Comparison of ENCODE assay signal across 1 cellular context in the genomic region with DNA sequence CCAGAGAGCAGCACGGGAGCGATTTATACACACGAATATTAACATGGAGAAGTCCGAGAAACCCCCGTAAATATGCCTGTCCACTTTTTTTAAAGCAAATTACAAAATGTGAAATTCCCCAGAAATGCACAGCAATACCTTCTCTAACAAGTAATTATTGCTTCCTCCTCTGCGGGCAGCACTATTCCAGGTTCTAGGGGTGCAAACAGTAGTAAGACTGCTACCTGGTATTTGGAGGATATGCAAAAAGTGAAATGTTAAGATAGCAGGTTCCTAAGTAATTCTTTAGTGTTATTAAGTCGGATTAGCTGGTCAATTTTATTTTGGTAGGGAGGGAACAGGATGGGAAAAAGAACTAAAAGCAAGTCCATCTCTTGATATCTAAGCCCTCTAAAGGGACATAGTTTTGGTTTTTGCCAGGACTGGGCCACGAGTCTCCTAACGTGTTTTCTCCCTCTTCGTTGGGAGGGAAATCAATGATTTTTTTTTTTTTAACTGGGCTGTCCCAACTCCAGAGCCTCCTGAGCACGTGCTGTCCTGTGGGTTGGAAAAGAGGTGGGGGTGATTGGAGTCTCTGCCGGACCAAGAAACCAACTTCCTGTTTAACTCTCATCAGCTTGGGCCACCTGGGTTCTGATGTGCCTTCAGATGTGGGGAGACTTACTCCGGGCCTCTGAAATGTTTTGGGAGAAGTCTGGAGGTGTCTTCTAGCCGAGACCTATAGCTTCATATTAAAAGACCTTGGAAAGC.
TF ChIP-seq lines count a peak whose summit lies in the region.

No MANE protein-coding gene starts in this region.

TF ChIP-seq in HepG2, 621 proteins besides CTCF, POLR2A, EP300 and RAD21 (continued from another document and continues in another):
- TF ChIP-seq TBX3 (IDR thresholded peaks at IDR 0.05; ENCODE audit: borderline replicate concordance) (no peak), ZNF17 (CRISPR knock-in tag; IDR thresholded peaks at IDR 0.05) (no peak), ZFP82 (CRISPR knock-in tag; IDR thresholded peaks at IDR 0.05; ENCODE audit: borderline replicate concordance) (no peak), ZNF354B (CRISPR knock-in tag; IDR thresholded peaks at IDR 0.05) (no peak; the same call in 1 of the 2 replicates), ZNF207 (IDR thresholded peaks at IDR 0.05; ENCODE audit: borderline replicate concordance) (no peak), ZNF614 (CRISPR knock-in tag; IDR thresholded peaks at IDR 0.05; ENCODE audit: borderline replicate concordance) (no peak; the same call in 1 of the 2 replicates), TARDBP (CRISPR knock-in tag; IDR thresholded peaks at IDR 0.05) (no peak), IKZF1 (IDR thresholded peaks at IDR 0.05) (no peak), ZNF646 (CRISPR knock-in tag; IDR thresholded peaks at IDR 0.05) (no peak), ZNF629 (CRISPR knock-in tag; conservative IDR thresholded peaks at IDR 0.05) (0 out of 2 replicates have a peak, but pooled peaks have one; percentile 11), NR1H2 (CRISPR knock-in tag; IDR thresholded peaks at IDR 0.05; ENCODE audit: borderline replicate concordance, low read depth) (0 out of 2 replicates have a peak, but pooled peaks have one; percentile 33), RARA (CRISPR knock-in tag; IDR thresholded peaks at IDR 0.05) (peak; percentile 56; the same call in 1 of the 2 replicates), TP53 (CRISPR knock-in tag; conservative IDR thresholded peaks at IDR 0.05) (no peak), ZNF468 (CRISPR knock-in tag; IDR thresholded peaks at IDR 0.05) (no peak), ZNF749 (CRISPR knock-in tag; IDR thresholded peaks at IDR 0.05; ENCODE audit: borderline replicate concordance) (no peak), SRSF4 (IDR thresholded peaks at IDR 0.05; ENCODE audit: low read depth, low read length, poor library complexity, severe bottlenecking) (no peak), ZNF343 (CRISPR knock-in tag; IDR thresholded peaks at IDR 0.05) (no peak), CAMTA2 (CRISPR knock-in tag; IDR thresholded peaks at IDR 0.05; ENCODE audit: borderline replicate concordance) (no peak), TAF1 (CRISPR knock-in tag; IDR thresholded peaks at IDR 0.05) (peak; percentile 53), KDM2A (CRISPR knock-in tag; IDR thresholded peaks at IDR 0.05; ENCODE audit: borderline replicate concordance, low read depth) (0 out of 2 replicates have a peak, but pooled peaks have one; percentile 38), TOPORS (CRISPR knock-in tag; IDR thresholded peaks at IDR 0.05) (no peak), CHCHD3 (CRISPR knock-in tag; IDR thresholded peaks at IDR 0.05) (no peak), YY1 (IDR thresholded peaks at IDR 0.05; ENCODE audit: insufficient read depth, insufficient replicate concordance, low read depth, low read length) (no peak), TCF12 (IDR thresholded peaks at IDR 0.05) (no peak), TCF12 (CRISPR knock-in tag; IDR thresholded peaks at IDR 0.05) (no peak), ZNF430 (CRISPR knock-in tag; IDR thresholded peaks at IDR 0.05) (no peak), NFIC (IDR thresholded peaks at IDR 0.05; ENCODE audit: low read length) (0 out of 2 replicates have a peak, but pooled peaks have one; percentile 20), RARG (CRISPR knock-in tag; IDR thresholded peaks at IDR 0.05; ENCODE audit: low read depth) (no peak), ZBTB7B (CRISPR knock-in tag; IDR thresholded peaks at IDR 0.05) (no peak), ATRX (CRISPR knock-in tag; IDR thresholded peaks at IDR 0.05; ENCODE audit: borderline replicate concordance) (no peak), GATAD1 (CRISPR knock-in tag; IDR thresholded peaks at IDR 0.05) (0 out of 2 replicates have a peak, but pooled peaks have one; percentile 49), IRX3 (CRISPR knock-in tag; IDR thresholded peaks at IDR 0.05; ENCODE audit: borderline replicate concordance, low read depth) (no peak), ZNF670 (CRISPR knock-in tag; IDR thresholded peaks at IDR 0.05; ENCODE audit: borderline replicate concordance) (no peak), ZNF660 (CRISPR knock-in tag; IDR thresholded peaks at IDR 0.05; ENCODE audit: borderline replicate concordance, low read depth) (no peak), ONECUT2 (CRISPR knock-in tag; IDR thresholded peaks at IDR 0.05) (peak; percentile 90), ZNF414 (CRISPR knock-in tag; IDR thresholded peaks at IDR 0.05) (no peak), FOXO1 (CRISPR knock-in tag; IDR thresholded peaks at IDR 0.05) (peak; percentile 48; the same call in 1 of the 2 replicates)
- TF ChIP-seq, protein P1, sequence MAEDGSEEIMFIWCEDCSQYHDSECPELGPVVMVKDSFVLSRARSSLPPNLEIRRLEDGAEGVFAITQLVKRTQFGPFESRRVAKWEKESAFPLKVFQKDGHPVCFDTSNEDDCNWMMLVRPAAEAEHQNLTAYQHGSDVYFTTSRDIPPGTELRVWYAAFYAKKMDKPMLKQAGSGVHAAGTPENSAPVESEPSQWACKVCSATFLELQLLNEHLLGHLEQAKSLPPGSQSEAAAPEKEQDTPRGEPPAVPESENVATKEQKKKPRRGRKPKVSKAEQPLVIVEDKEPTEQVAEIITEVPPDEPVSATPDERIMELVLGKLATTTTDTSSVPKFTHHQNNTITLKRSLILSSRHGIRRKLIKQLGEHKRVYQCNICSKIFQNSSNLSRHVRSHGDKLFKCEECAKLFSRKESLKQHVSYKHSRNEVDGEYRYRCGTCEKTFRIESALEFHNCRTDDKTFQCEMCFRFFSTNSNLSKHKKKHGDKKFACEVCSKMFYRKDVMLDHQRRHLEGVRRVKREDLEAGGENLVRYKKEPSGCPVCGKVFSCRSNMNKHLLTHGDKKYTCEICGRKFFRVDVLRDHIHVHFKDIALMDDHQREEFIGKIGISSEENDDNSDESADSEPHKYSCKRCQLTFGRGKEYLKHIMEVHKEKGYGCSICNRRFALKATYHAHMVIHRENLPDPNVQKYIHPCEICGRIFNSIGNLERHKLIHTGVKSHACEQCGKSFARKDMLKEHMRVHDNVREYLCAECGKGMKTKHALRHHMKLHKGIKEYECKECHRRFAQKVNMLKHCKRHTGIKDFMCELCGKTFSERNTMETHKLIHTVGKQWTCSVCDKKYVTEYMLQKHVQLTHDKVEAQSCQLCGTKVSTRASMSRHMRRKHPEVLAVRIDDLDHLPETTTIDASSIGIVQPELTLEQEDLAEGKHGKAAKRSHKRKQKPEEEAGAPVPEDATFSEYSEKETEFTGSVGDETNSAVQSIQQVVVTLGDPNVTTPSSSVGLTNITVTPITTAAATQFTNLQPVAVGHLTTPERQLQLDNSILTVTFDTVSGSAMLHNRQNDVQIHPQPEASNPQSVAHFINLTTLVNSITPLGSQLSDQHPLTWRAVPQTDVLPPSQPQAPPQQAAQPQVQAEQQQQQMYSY (CRISPR knock-in tag; IDR thresholded peaks at IDR 0.05) = no peak
- TF ChIP-seq, protein P2, sequence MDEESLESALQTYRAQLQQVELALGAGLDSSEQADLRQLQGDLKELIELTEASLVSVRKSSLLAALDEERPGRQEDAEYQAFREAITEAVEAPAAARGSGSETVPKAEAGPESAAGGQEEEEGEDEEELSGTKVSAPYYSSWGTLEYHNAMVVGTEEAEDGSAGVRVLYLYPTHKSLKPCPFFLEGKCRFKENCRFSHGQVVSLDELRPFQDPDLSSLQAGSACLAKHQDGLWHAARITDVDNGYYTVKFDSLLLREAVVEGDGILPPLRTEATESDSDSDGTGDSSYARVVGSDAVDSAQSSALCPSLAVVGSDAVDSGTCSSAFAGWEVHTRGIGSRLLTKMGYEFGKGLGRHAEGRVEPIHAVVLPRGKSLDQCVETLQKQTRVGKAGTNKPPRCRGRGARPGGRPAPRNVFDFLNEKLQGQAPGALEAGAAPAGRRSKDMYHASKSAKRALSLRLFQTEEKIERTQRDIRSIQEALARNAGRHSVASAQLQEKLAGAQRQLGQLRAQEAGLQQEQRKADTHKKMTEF (CRISPR knock-in tag; IDR thresholded peaks at IDR 0.05) = peak; percentile 79; the same call in 1 of the 2 replicates
- TF ChIP-seq, protein P3, sequence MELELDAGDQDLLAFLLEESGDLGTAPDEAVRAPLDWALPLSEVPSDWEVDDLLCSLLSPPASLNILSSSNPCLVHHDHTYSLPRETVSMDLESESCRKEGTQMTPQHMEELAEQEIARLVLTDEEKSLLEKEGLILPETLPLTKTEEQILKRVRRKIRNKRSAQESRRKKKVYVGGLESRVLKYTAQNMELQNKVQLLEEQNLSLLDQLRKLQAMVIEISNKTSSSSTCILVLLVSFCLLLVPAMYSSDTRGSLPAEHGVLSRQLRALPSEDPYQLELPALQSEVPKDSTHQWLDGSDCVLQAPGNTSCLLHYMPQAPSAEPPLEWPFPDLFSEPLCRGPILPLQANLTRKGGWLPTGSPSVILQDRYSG (CRISPR knock-in tag; IDR thresholded peaks at IDR 0.05) = 0 out of 2 replicates have a peak, but pooled peaks have one; percentile 34
- TF ChIP-seq, protein P4, sequence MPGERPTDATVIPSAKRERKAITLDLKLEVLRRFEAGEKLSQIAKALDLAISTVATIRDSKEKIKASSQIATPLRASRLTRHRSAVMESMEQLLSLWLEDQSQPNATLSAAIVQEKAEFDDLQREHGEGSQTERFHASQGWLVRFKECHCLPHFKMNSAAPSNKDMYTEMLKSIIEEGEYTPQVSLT (CRISPR knock-in tag; IDR thresholded peaks at IDR 0.05; ENCODE audit: borderline replicate concordance, low read depth) = no peak
- TF ChIP-seq, protein P5, sequence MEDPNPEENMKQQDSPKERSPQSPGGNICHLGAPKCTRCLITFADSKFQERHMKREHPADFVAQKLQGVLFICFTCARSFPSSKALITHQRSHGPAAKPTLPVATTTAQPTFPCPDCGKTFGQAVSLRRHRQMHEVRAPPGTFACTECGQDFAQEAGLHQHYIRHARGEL (CRISPR knock-in tag; IDR thresholded peaks at IDR 0.05) = no peak
- TF ChIP-seq, protein P6, sequence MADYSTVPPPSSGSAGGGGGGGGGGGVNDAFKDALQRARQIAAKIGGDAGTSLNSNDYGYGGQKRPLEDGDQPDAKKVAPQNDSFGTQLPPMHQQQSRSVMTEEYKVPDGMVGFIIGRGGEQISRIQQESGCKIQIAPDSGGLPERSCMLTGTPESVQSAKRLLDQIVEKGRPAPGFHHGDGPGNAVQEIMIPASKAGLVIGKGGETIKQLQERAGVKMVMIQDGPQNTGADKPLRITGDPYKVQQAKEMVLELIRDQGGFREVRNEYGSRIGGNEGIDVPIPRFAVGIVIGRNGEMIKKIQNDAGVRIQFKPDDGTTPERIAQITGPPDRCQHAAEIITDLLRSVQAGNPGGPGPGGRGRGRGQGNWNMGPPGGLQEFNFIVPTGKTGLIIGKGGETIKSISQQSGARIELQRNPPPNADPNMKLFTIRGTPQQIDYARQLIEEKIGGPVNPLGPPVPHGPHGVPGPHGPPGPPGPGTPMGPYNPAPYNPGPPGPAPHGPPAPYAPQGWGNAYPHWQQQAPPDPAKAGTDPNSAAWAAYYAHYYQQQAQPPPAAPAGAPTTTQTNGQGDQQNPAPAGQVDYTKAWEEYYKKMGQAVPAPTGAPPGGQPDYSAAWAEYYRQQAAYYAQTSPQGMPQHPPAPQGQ (CRISPR knock-in tag; IDR thresholded peaks at IDR 0.05; ENCODE audit: borderline replicate concordance) = no peak
- TF ChIP-seq, protein P7, sequence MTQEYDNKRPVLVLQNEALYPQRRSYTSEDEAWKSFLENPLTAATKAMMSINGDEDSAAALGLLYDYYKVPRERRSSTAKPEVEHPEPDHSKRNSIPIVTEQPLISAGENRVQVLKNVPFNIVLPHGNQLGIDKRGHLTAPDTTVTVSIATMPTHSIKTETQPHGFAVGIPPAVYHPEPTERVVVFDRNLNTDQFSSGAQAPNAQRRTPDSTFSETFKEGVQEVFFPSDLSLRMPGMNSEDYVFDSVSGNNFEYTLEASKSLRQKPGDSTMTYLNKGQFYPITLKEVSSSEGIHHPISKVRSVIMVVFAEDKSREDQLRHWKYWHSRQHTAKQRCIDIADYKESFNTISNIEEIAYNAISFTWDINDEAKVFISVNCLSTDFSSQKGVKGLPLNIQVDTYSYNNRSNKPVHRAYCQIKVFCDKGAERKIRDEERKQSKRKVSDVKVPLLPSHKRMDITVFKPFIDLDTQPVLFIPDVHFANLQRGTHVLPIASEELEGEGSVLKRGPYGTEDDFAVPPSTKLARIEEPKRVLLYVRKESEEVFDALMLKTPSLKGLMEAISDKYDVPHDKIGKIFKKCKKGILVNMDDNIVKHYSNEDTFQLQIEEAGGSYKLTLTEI (CRISPR knock-in tag; conservative IDR thresholded peaks at IDR 0.05) = no peak
